Comparison of ENCODE assay signal across 18 cellular contexts in the genomic region with DNA sequence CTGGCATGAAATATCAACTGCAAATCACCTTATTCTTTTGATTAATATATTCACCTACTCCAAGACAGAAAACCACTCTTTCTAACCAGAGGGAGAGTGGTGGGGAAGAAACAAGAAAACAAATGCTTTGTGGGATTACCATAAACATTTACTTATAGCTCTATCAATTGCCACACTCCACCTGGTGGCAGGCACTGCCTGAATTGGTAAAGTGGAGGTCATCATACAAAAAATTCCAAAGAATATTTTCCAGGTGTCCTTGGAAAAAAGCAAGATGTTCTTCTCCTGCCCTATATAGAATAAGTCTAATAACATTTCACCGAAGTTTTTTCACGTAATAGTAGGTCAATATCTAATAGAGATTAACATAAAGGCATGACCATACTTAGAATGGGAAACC. TPM values are rescaled to one million over a fixed set of nuclear protein-coding genes. Genes with fewer than 3 reads are reported as not detected.
DNase-seq lines count a peak whose midpoint lies in the region; ATAC-seq, FAIRE-seq and TF ChIP-seq lines count a peak whose summit lies in the region.
"Had no signal": no experiment of that assay in that cellular context is flagged by ENCODE, and none has a peak within 500 bp of the region (broad histone marks: within the 10 kb centered on the region; RNA-seq: fewer than 3 reads in every experiment).

No MANE protein-coding gene starts in this region.

- no peak overlapping the region for H2AFZ ChIP-seq in osteoblast (ENCODE audit: low read length)

- TF ChIP-seq CTCF in GM12874 (IDR thresholded peaks at IDR 0.05; ENCODE audit: insufficient read depth, low read depth, low read length): 0 out of 2 replicates have a peak, but pooled peaks have one; percentile 1
- peak; percentile 43 for TF ChIP-seq CTCF in bronchial epithelial cell (IDR thresholded peaks at IDR 0.05; ENCODE audit: insufficient read depth, low read length, severe bottlenecking)
- peak; percentile 11 for TF ChIP-seq CTCF in osteoblast (IDR thresholded peaks at IDR 0.05; ENCODE audit: extremely low read depth, low read depth, low read length)

- no peak overlapping the region for H3K4me3 ChIP-seq in bronchial epithelial cell (ENCODE audit: low read depth, low read length)
- no peak overlapping the region for H3K4me3 ChIP-seq in osteoblast (ENCODE audit: insufficient read depth, low read length)
- H3K4me3 ChIP-seq: body of pancreas, tibial artery had no signal

- H4K20me1 ChIP-seq in osteoblast (ENCODE audit: insufficient read depth, low read length): peaks cover 5% of the 10 kb centered on the region

- FAIRE-seq in bronchial epithelial cell (lab: Jason Lieb, UNC): no peak
- FAIRE-seq: GM19239 had no signal

- peak; percentile 9 for DNase-seq in NCI-H69 (lab: John Stamatoyannopoulos, UW)
- DNase-seq in bronchial epithelial cell (ENCODE audit: low read depth): no peak
- DNase-seq in osteoblast (ENCODE audit: insufficient read length, low spot score, missing footprints): no peak
- no peak for DNase-seq in activated CD8-positive, alpha-beta memory T cell treated with anti-CD3 and anti-CD28 coated beads, Interleukin-2, amount 50 U/mL, for 48 hours
- no peak for DNase-seq in NOMO-1 (lab: John Stamatoyannopoulos, UW; ENCODE audit: unreplicated experiment in 2 of 2)
- DNase-seq: activated CD4-positive, alpha-beta T cell treated with anti-CD3 and anti-CD28 coated beads, Interleukin-2, amount 10 ng/mL, durations not matched to agents 7 days and 5 days; activated naive CD4-positive, alpha-beta T cell treated with anti-CD3 and anti-CD28 coated beads for 36 hours; CD4-positive, CD25-positive, alpha-beta regulatory T cell; DMS79 treated with DMSO at 0.1 percent for 48 hours; MM.1S; NCI-H1694 treated with DMSO at 0.1 percent for 48 hours; NCI-H446 treated with DMSO at 0.1 percent for 48 hours; stimulated activated naive B cell treated with anti-CD40 and anti-IgM and Interleukin-4, amounts not matched to agents 10 μg/mL and 1 μg/mL and 100 μg/mL, for 72 hours; tibial artery had no signal

- no peaks in the 10 kb centered on the region for H3K27me3 ChIP-seq in bronchial epithelial cell (ENCODE audit: control insufficient read depth, insufficient read depth, low read length)
- H3K27me3 ChIP-seq in osteoblast (ENCODE audit: insufficient read depth, low read length): no peaks in the 10 kb centered on the region
- H3K27me3 ChIP-seq: body of pancreas, tibial artery had no signal

- no peak overlapping the region for H3K27ac ChIP-seq in osteoblast (ENCODE audit: low read depth, low read length)
- H3K27ac ChIP-seq: body of pancreas, tibial artery had no signal

- no peak overlapping the region for H3K4me2 ChIP-seq in osteoblast (ENCODE audit: insufficient read depth, low read length)

- no peaks in the 10 kb centered on the region for H3K36me3 ChIP-seq in bronchial epithelial cell (ENCODE audit: control insufficient read depth, insufficient read depth, low read length)
- no peaks in the 10 kb centered on the region for H3K36me3 ChIP-seq in osteoblast (ENCODE audit: insufficient read depth, low read length)

- ATAC-seq in HG03378 (IDR thresholded peaks at IDR 0.05; ENCODE audit: unreplicated experiment): no peak
- ATAC-seq: body of pancreas; stimulated activated naive B cell treated with anti-CD40 and anti-IgM and Interleukin-4, amounts not matched to agents 10 μg/mL and 1 μg/mL and 100 μg/mL, for 72 hours had no signal

- H3K4me1 ChIP-seq in osteoblast (ENCODE audit: insufficient read depth, low read length): peaks cover 6% of the 10 kb centered on the region
- H3K4me1 ChIP-seq: body of pancreas had no signal

- no peaks in the 10 kb centered on the region for H3K79me2 ChIP-seq in osteoblast (ENCODE audit: insufficient read depth, low read length)

- no peaks in the 10 kb centered on the region for H3K9me3 ChIP-seq in osteoblast (ENCODE audit: low read depth, low read length)
- H3K9me3 ChIP-seq: body of pancreas, tibial artery had no signal

RNA-seq across cellular contexts. Expression of gene PHF21A, which starts 45.3 kb away (rescaled TPM):
- total RNA-seq in bronchial epithelial cell (3.4 and 6.1 TPM in 2 replicates), osteoblast (23.0 and 26.4 TPM in 2 replicates)
